ENCODE assay signal across 9 cellular contexts in genomic region chr19:55459950-55460657, GRCh38. TPM values are rescaled to one million over a fixed set of nuclear protein-coding genes. Genes with fewer than 3 reads are reported as not detected.
DNase-seq lines count a peak whose midpoint lies in the region; ATAC-seq and TF ChIP-seq lines count a peak whose summit lies in the region.
"Had no signal": no experiment of that assay in that cellular context is flagged by ENCODE, and none has a peak within 500 bp of the region (broad histone marks: within the 10 kb centered on the region; RNA-seq: fewer than 3 reads in every experiment).

No MANE protein-coding gene starts in this region.

- DNase-seq in cardiac muscle cell (ENCODE audit: low read depth in 1 of 2, low spot score in 1 of 2): peak in 1 of 2 donors; percentile 61
- no peak for DNase-seq in Right ventricle myocardium superior
- peak in 2 of 7 donors; percentile 36 to 73 for DNase-seq in adrenal gland
- no peak for DNase-seq in left lung
- no peak for DNase-seq in type B pancreatic cell (ENCODE audit: extremely low spot score, unreplicated experiment)
- no peak for DNase-seq in middle frontal gyrus (ENCODE audit: extremely low spot score, low spot score)
- no peak for DNase-seq in thyroid gland

- intact Hi-C loops in Right ventricle myocardium superior (cut with DNase I) (no loop called here), adrenal gland (cut with DNase I) (loop anchor here in 1 of 2 donors (5.0 kb wide), 1 partner anchor 42 kb away; no protein-coding TSS in a partner anchor), left lung (cut with DNase I) (no loop called here), thyroid gland (cut with DNase I) (no loop called here)

- H3K27me3 ChIP-seq in cardiac muscle cell: no peaks in the 10 kb centered on the region
- no peaks in the 10 kb centered on the region for H3K27me3 ChIP-seq in adrenal gland
- H3K27me3 ChIP-seq in left lung: no peaks in the 10 kb centered on the region
- no peaks in the 10 kb centered on the region for H3K27me3 ChIP-seq in thyroid gland

- peak overlapping the region; percentile 97 for H3K4me3 Mint-ChIP-seq in type B pancreatic cell

- H3K36me3 ChIP-seq in cardiac muscle cell (no peaks in the 10 kb centered on the region), adrenal gland (replicated peaks in 1 of 2) (no peaks in the 10 kb centered on the region), left lung (peaks cover 0 to 6% of the 10 kb centered on the region in 2 donors), thyroid gland (peaks cover 6 to 10% of the 10 kb centered on the region in 2 donors)

- no peaks in the 10 kb centered on the region for H3K9me3 Mint-ChIP-seq in type B pancreatic cell

- no peaks in the 10 kb centered on the region for H3K36me3 Mint-ChIP-seq in type B pancreatic cell

- no peaks in the 10 kb centered on the region for H3K9me3 ChIP-seq in cardiac muscle cell (ENCODE audit: low read depth)
- H3K9me3 ChIP-seq in adrenal gland (replicated peaks in 1 of 3): no peaks in the 10 kb centered on the region
- no peaks in the 10 kb centered on the region for H3K9me3 ChIP-seq in left lung
- H3K9me3 ChIP-seq in thyroid gland: no peaks in the 10 kb centered on the region

- H3K4me3 ChIP-seq in cardiac muscle cell (peak overlapping the region; percentile 65), adrenal gland (peak overlapping the region in 1 of 4 donors; percentile 76), left lung (peak overlapping the region in 1 of 2 donors; percentile 66), thyroid gland (replicated peaks in 1 of 3) (no peak overlapping the region)

- TF ChIP-seq CTCF in cardiac muscle cell (IDR thresholded peaks at IDR 0.05; ENCODE audit: low read depth, low read length) (no peak), adrenal gland (IDR thresholded peaks at IDR 0.05) (no peak), left lung (IDR thresholded peaks at IDR 0.05) (no peak), type B pancreatic cell (conservative IDR thresholded peaks at IDR 0.05) (no peak), thyroid gland (IDR thresholded peaks at IDR 0.05) (no peak)

- H3K27ac ChIP-seq in cardiac muscle cell (peak overlapping the region; percentile 19), adrenal gland (peak overlapping the region; percentile 60 to 97 (median 95)), left lung (peak overlapping the region; percentile 81 to 85), thyroid gland (no peak overlapping the region)

- no peak for TF ChIP-seq POLR2A in adrenal gland (IDR thresholded peaks at IDR 0.05)
- TF ChIP-seq POLR2A in thyroid gland (IDR thresholded peaks at IDR 0.05): no peak

- H3K4me1 Mint-ChIP-seq in type B pancreatic cell (ENCODE audit: unreplicated experiment): peaks cover 31% of the 10 kb centered on the region

- WGBS in adrenal gland, 4 donors: 17 to 35% (median 27%) methylated on average over 16 of the region's 16 CpGs
- WGBS in thyroid gland, 2 donors: 47 to 49% methylated on average over 16 of the region's 16 CpGs

- peaks cover 10% of the 10 kb centered on the region for H3K27me3 Mint-ChIP-seq in type B pancreatic cell

- ATAC-seq in Right ventricle myocardium superior (ENCODE audit: poor library complexity) (no peak), left lung (no peak), HG03571 (IDR thresholded peaks at IDR 0.05; ENCODE audit: unreplicated experiment) (no peak)

- H3K4me1 ChIP-seq in cardiac muscle cell (ENCODE audit: low read depth) (no peaks in the 10 kb centered on the region), adrenal gland (replicated peaks in 1 of 2) (peaks cover 10% of the 10 kb centered on the region in 2 donors), left lung (peaks cover 6 to 23% of the 10 kb centered on the region in 2 donors), thyroid gland (peaks cover 0 to 13% of the 10 kb centered on the region in 2 donors)

- H3K27ac Mint-ChIP-seq in type B pancreatic cell: peak overlapping the region; percentile 94

RNA-seq across cellular contexts. Expression of gene ISOC2, which starts 1.3 kb away (rescaled TPM):
- total RNA-seq in cardiac muscle cell (99.4 and 200 TPM in 2 replicates), Right ventricle myocardium superior (48.9 TPM), adrenal gland (100 to 1,000 TPM in 1 of 8 donors, 10 to 100 TPM in 7; 58.2 to 181 (median 80.8) TPM), left lung (10 to 100 TPM; 36.2 to 49.4 TPM), type B pancreatic cell (ENCODE audit: low replicate concordance) (44.2 and 47.5 TPM in 2 replicates), thyroid gland (100 to 1,000 TPM in 2 of 4 donors, 10 to 100 TPM in 2; 52.1 to 178 (median 100) TPM)
- polyA plus RNA-seq in cardiac muscle cell (73.9 and 89.7 TPM in 2 replicates), adrenal gland (100 to 1,000 TPM in 1 of 3 donors, 10 to 100 TPM in 2; 18.1 to 119 (median 75.0) TPM)

RNA-seq across cellular contexts. Expression of gene C19orf85, which starts 4.4 kb away (rescaled TPM):
- total RNA-seq in cardiac muscle cell: not detected in 2 replicates
- polyA plus RNA-seq in cardiac muscle cell: not detected in 2 replicates
- not detected for total RNA-seq in Right ventricle myocardium superior
- not detected for total RNA-seq in adrenal gland
- polyA plus RNA-seq in adrenal gland: not detected
- not detected for total RNA-seq in left lung
- not detected in 2 replicates for total RNA-seq in type B pancreatic cell (ENCODE audit: low replicate concordance)
- total RNA-seq in thyroid gland: not detected
- total RNA-seq: subcutaneous adipose tissue had no signal

RNA-seq across cellular contexts. Expression of gene ZNF628, which starts 16.3 kb away (rescaled TPM):
- total RNA-seq in cardiac muscle cell: 15.7 and 16.7 TPM in 2 replicates
- 0.95 and 0.96 TPM in 2 replicates for polyA plus RNA-seq in cardiac muscle cell
- 4.7 TPM for total RNA-seq in Right ventricle myocardium superior
- 10 to 100 TPM in 3 of 8 donors, 1 to 10 TPM in 5; 5.4 to 27.9 (median 9.2) TPM for total RNA-seq in adrenal gland
- 10 to 100 TPM in 1 of 3 donors, 1 to 10 TPM in 1, under 1 TPM in 1; 0.04 to 17.5 (median 3.7) TPM for polyA plus RNA-seq in adrenal gland
- 1 to 10 TPM; 8.7 to 9.5 TPM for total RNA-seq in left lung
- 10.3 and 13.2 TPM in 2 replicates for total RNA-seq in type B pancreatic cell (ENCODE audit: low replicate concordance)
- 10 to 100 TPM in 2 of 4 donors, 1 to 10 TPM in 2; 2.1 to 12.0 (median 6.5) TPM for total RNA-seq in thyroid gland

RNA-seq across cellular contexts. Expression of gene SHISA7, which starts 17.0 kb away (rescaled TPM):
- total RNA-seq in cardiac muscle cell (not detected in 2 replicates), Right ventricle myocardium superior (not detected), adrenal gland (under 1 TPM in 4 of 8 donors, not detected in 4; 0.08 to 0.49 (median 0.31) TPM), left lung (not detected), type B pancreatic cell (ENCODE audit: low replicate concordance) (0.05 and 0.22 TPM in 2 replicates), thyroid gland (not detected)
- polyA plus RNA-seq in cardiac muscle cell (not detected in 2 replicates), adrenal gland (1 to 10 TPM in 2 of 3 donors, under 1 TPM in 1; 0.47 to 1.3 (median 1.1) TPM)

RNA-seq across cellular contexts. Expression of gene NAT14, which starts 24.9 kb away (rescaled TPM):
- 56.5 and 78.7 TPM in 2 replicates for total RNA-seq in cardiac muscle cell
- polyA plus RNA-seq in cardiac muscle cell: 137 and 138 TPM in 2 replicates
- 2.9 TPM for total RNA-seq in Right ventricle myocardium superior
- 10 to 100 TPM in 5 of 8 donors, 1 to 10 TPM in 3; 4.9 to 35.3 (median 17.9) TPM for total RNA-seq in adrenal gland
- polyA plus RNA-seq in adrenal gland: 100 to 1,000 TPM in 1 of 3 donors, 10 to 100 TPM in 1, 1 to 10 TPM in 1; 6.2 to 108 (median 53.8) TPM
- total RNA-seq in left lung: 10 to 100 TPM; 22.9 to 37.2 TPM
- 46.5 and 64.3 TPM in 2 replicates for total RNA-seq in type B pancreatic cell (ENCODE audit: low replicate concordance)
- total RNA-seq in thyroid gland: 10 to 100 TPM in 2 of 4 donors, 1 to 10 TPM in 2; 5.1 to 28.3 (median 12.2) TPM

Comparison
In these comparisons a context has a peak if more than half of its experiments do, and no peak if none do; other contexts are left out.
1. H3K27ac ChIP-seq: peak in cardiac muscle cell (single experiment), adrenal gland (5 of 5) and left lung (2 of 2); none in thyroid gland (0 of 3).